ENCODE assay signal across 1 cellular context in genomic region chr10:72086466-72087391, GRCh38.
A peak's percentile ranks its signal among the peaks of the same experiment; 100 is the strongest.
TF ChIP-seq lines count a peak whose summit lies in the region.

No MANE protein-coding gene starts in this region.

TF ChIP-seq in HepG2, 621 proteins besides CTCF, POLR2A, EP300 and RAD21 (continued from another document and continues in another):
- TF ChIP-seq RERE (CRISPR knock-in tag; IDR thresholded peaks at IDR 0.05; ENCODE audit: low read depth) (no peak), ZNF605 (CRISPR knock-in tag; IDR thresholded peaks at IDR 0.05) (no peak), EED (CRISPR knock-in tag; IDR thresholded peaks at IDR 0.05) (no peak), DBP (CRISPR knock-in tag; IDR thresholded peaks at IDR 0.05; ENCODE audit: not compliant biosample characterization) (no peak), ZNF607 (CRISPR knock-in tag; IDR thresholded peaks at IDR 0.05; ENCODE audit: borderline replicate concordance) (no peak), PHB2 (IDR thresholded peaks at IDR 0.05; ENCODE audit: partially characterized antibody) (no peak), SP5 (CRISPR knock-in tag; IDR thresholded peaks at IDR 0.05; ENCODE audit: borderline replicate concordance, low read depth) (no peak), TCF12 (IDR thresholded peaks at IDR 0.05) (no peak), TCF12 (CRISPR knock-in tag; IDR thresholded peaks at IDR 0.05) (no peak), ZKSCAN1 (IDR thresholded peaks at IDR 0.05; ENCODE audit: low read length) (no peak), ZNF343 (CRISPR knock-in tag; IDR thresholded peaks at IDR 0.05) (no peak), ZNF790 (CRISPR knock-in tag; IDR thresholded peaks at IDR 0.05; ENCODE audit: borderline replicate concordance) (no peak), ZNF720 (CRISPR knock-in tag; IDR thresholded peaks at IDR 0.05) (no peak), ZKSCAN8 (CRISPR knock-in tag; IDR thresholded peaks at IDR 0.05; ENCODE audit: borderline replicate concordance) (0 out of 2 replicates have a peak, but pooled peaks have one; percentile 46), ZNF784 (CRISPR knock-in tag; IDR thresholded peaks at IDR 0.05; ENCODE audit: borderline replicate concordance) (0 out of 2 replicates have a peak, but pooled peaks have one; percentile 38), ZBTB20 (CRISPR knock-in tag; IDR thresholded peaks at IDR 0.05; ENCODE audit: borderline replicate concordance, low read depth) (no peak), ATF4 (CRISPR knock-in tag; IDR thresholded peaks at IDR 0.05) (no peak), ZBTB37 (CRISPR knock-in tag; IDR thresholded peaks at IDR 0.05) (no peak), CCDC6 (CRISPR knock-in tag; IDR thresholded peaks at IDR 0.05) (no peak), MXD4 (CRISPR knock-in tag; IDR thresholded peaks at IDR 0.05) (peak; percentile 21; the same call in 1 of the 2 replicates), ZNF704 (CRISPR knock-in tag; IDR thresholded peaks at IDR 0.05; ENCODE audit: borderline replicate concordance) (no peak), ZNF674 (CRISPR knock-in tag; IDR thresholded peaks at IDR 0.05; ENCODE audit: low read depth) (no peak), PCBP1 (IDR thresholded peaks at IDR 0.05; ENCODE audit: borderline replicate concordance, low read depth, low read length) (no peak), ZNF672 (CRISPR knock-in tag; IDR thresholded peaks at IDR 0.05) (no peak), ERF (CRISPR knock-in tag; IDR thresholded peaks at IDR 0.05) (0 out of 2 replicates have a peak, but pooled peaks have one; percentile 15), FOXJ3 (CRISPR knock-in tag; IDR thresholded peaks at IDR 0.05; ENCODE audit: borderline replicate concordance) (no peak), SMARCE1 (IDR thresholded peaks at IDR 0.05; ENCODE audit: borderline replicate concordance) (no peak), SAFB2 (CRISPR knock-in tag; IDR thresholded peaks at IDR 0.05; ENCODE audit: borderline replicate concordance, low read depth) (no peak), STAG1 (CRISPR knock-in tag; IDR thresholded peaks at IDR 0.05) (peak; percentile 40), USF2 (IDR thresholded peaks at IDR 0.05; ENCODE audit: low read depth, low read length) (no peak), USF2 (CRISPR knock-in tag; IDR thresholded peaks at IDR 0.05; ENCODE audit: borderline replicate concordance) (no peak), DR1 (CRISPR knock-in tag; IDR thresholded peaks at IDR 0.05) (no peak), TP53 (CRISPR knock-in tag; conservative IDR thresholded peaks at IDR 0.05) (no peak), MTA1 (CRISPR knock-in tag; IDR thresholded peaks at IDR 0.05; ENCODE audit: borderline replicate concordance) (no peak), ETV6 (CRISPR knock-in tag; conservative IDR thresholded peaks at IDR 0.05) (no peak), PCBP2 (optimal IDR thresholded peaks at IDR 0.05; ENCODE audit: low read depth, low read length, poor library complexity, severe bottlenecking) (no peak), MZF1 (CRISPR knock-in tag; IDR thresholded peaks at IDR 0.05; ENCODE audit: borderline replicate concordance) (no peak), ZNF629 (CRISPR knock-in tag; conservative IDR thresholded peaks at IDR 0.05) (no peak), ZNF10 (CRISPR knock-in tag; IDR thresholded peaks at IDR 0.05; ENCODE audit: borderline replicate concordance, low read depth) (no peak), SETDB1 (CRISPR knock-in tag; IDR thresholded peaks at IDR 0.05; ENCODE audit: borderline replicate concordance) (no peak), ZNF264 (CRISPR knock-in tag; IDR thresholded peaks at IDR 0.05) (no peak), ZBTB49 (CRISPR knock-in tag; IDR thresholded peaks at IDR 0.05; ENCODE audit: borderline replicate concordance) (no peak), ARNT2 (CRISPR knock-in tag; IDR thresholded peaks at IDR 0.05; ENCODE audit: low read depth) (no peak), SALL1 (CRISPR knock-in tag; IDR thresholded peaks at IDR 0.05) (peak; percentile 14; the same call in 1 of the 2 replicates), ZFYVE20 (CRISPR knock-in tag; IDR thresholded peaks at IDR 0.05; ENCODE audit: borderline replicate concordance, low read depth) (no peak), ZNF430 (CRISPR knock-in tag; IDR thresholded peaks at IDR 0.05) (no peak), TCF7 (IDR thresholded peaks at IDR 0.05; ENCODE audit: low read depth) (no peak), DNMT3B (CRISPR knock-in tag; conservative IDR thresholded peaks at IDR 0.05) (no peak), SMC3 (IDR thresholded peaks at IDR 0.05; ENCODE audit: low read length) (no peak), ZNF644 (CRISPR knock-in tag; IDR thresholded peaks at IDR 0.05; ENCODE audit: low read depth) (no peak), RXRB (CRISPR knock-in tag; IDR thresholded peaks at IDR 0.05; ENCODE audit: borderline replicate concordance) (peak; percentile 22), MAX (IDR thresholded peaks at IDR 0.05) (peak; percentile 36; the same call in 1 of the 2 replicates), NFYC (CRISPR knock-in tag; IDR thresholded peaks at IDR 0.05) (no peak), ZZZ3 (CRISPR knock-in tag; IDR thresholded peaks at IDR 0.05; ENCODE audit: borderline replicate concordance) (no peak), FLYWCH1 (CRISPR knock-in tag; IDR thresholded peaks at IDR 0.05) (no peak), GTF2F1 (IDR thresholded peaks at IDR 0.05; ENCODE audit: low read length) (no peak), ZNF878 (CRISPR knock-in tag; IDR thresholded peaks at IDR 0.05) (no peak), POLR2G (IDR thresholded peaks at IDR 0.05; ENCODE audit: low read depth, low read length) (peak; percentile 37; the same call in 1 of the 2 replicates), NFKBIZ (CRISPR knock-in tag; IDR thresholded peaks at IDR 0.05) (0 out of 2 replicates have a peak, but pooled peaks have one; percentile 34), ZNF3 (CRISPR knock-in tag; IDR thresholded peaks at IDR 0.05) (no peak), ZNF562 (CRISPR knock-in tag; IDR thresholded peaks at IDR 0.05; ENCODE audit: borderline replicate concordance) (no peak), FOXA1 (IDR thresholded peaks at IDR 0.05) (no peak), FOXA1 (CRISPR knock-in tag; IDR thresholded peaks at IDR 0.05) (no peak), PAX8 (CRISPR knock-in tag; IDR thresholded peaks at IDR 0.05; ENCODE audit: borderline replicate concordance) (no peak), SPEN (CRISPR knock-in tag; IDR thresholded peaks at IDR 0.05; ENCODE audit: low read depth) (no peak; the same call in 1 of the 2 replicates)
